ENCODE assay signal across 23 cellular contexts in the genomic region with DNA sequence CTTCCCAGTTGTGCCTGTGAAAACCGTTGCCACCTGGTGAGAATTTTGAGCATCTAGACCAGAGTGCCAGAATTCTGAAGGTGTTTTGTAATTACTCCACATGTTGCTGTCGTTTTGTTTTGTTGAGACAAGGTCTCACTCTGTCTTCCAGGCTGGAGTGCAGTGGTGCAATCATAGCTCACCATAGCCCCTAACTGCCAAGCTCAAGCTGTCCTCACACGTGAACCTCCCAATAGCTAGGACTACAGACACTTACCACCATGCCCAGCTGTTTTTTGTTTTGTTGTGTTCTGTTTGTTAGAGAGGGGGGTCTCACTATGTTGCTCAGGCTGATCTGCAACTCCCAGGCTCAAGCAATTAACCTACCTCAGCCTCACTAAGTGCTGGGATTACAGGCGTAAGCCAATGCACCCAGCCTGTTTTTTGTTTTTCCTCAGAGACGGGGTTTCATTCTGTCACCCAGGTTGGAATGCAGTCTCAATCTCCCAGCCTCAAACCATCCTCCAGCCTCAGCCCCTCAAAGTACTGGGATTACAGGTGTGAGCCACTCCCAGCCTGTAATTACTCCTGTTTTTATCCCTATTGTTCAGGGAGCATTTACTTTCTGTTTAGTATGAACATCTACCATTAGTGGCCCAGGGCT.
DNase-seq lines count a peak whose midpoint lies in the region; ATAC-seq, FAIRE-seq and TF ChIP-seq lines count a peak whose summit lies in the region.
"Had no signal": no experiment of that assay in that cellular context is flagged by ENCODE, and none has a peak within 500 bp of the region (broad histone marks: within the 10 kb centered on the region; RNA-seq: fewer than 3 reads in every experiment).

No MANE protein-coding gene starts in this region.

- no peak for TF ChIP-seq RAD21 in H1 (IDR thresholded peaks at IDR 0.05 in 1 of 2, conservative IDR thresholded peaks at IDR 0.05 in 1 of 2; ENCODE audit: low read depth in 2 of 2, low read length in 2 of 2)

- H3K79me2 ChIP-seq in H1 (ENCODE audit: control insufficient read depth in 1 of 2, insufficient read depth in 2 of 2, low read length in 2 of 2): no peaks in the 10 kb centered on the region

- H4K20me1 ChIP-seq in H1 (replicated peaks in 1 of 2; ENCODE audit: control insufficient read depth in 1 of 2, insufficient read depth in 2 of 2, low read length in 2 of 2): no peaks in the 10 kb centered on the region

- H3K27ac ChIP-seq in left ventricle myocardium inferior (replicated peaks) (peak overlapping the region; percentile 41), H1 (ENCODE audit: low read depth, low read length) (no peak overlapping the region), aorta (ENCODE audit: low read depth in 1 of 2, low read length in 2 of 2) (peak overlapping the region; percentile 65 to 98)
- H3K27ac ChIP-seq: pancreas, VCaP had no signal

- POLR2A ChIA-PET in H1 (lab: Charles Lee; ENCODE audit: partially characterized antibody): no interaction called here

- H4K5ac ChIP-seq in H1 (ENCODE audit: insufficient read length, low read depth, low read length): no peak overlapping the region

- H3K23me2 ChIP-seq in H1 (ENCODE audit: low read depth, low read length): no peaks in the 10 kb centered on the region

- FAIRE-seq in H1 (lab: Jason Lieb, UNC): no peak
- FAIRE-seq in RCC 7860 (lab: Jason Lieb, UNC): no peak
- FAIRE-seq: pancreas had no signal

- no peak for DNase-seq in left ventricle myocardium inferior
- DNase-seq in Right ventricle myocardium inferior (ENCODE audit: missing footprints): no peak
- no peak for DNase-seq in H1 (ENCODE audit: low read depth in 1 of 2, low spot score in 2 of 2)
- no peak for DNase-seq in mucosa of descending colon
- no peak for DNase-seq in aorta
- DNase-seq in NCI-H226: no peak
- DNase-seq in retina: no peak
- no peak for DNase-seq in RCC 7860 (ENCODE audit: low spot score)
- DNase-seq: ACHN; activated CD4-positive, alpha-beta T cell treated with anti-CD3 and anti-CD28 coated beads, Interleukin-2, amount 50 U/mL, for 48 hours; activated T-cell treated with anti-CD3 and anti-CD28 coated beads for 4 hours; amygdala; CD8-positive, alpha-beta T cell; effector memory CD4-positive, alpha-beta T cell; head of caudate nucleus; immature natural killer cell; NCI-H1694 treated with DMSO at 0.1 percent for 48 hours; NCI-H446; pancreas; SIG-M5; stimulated activated CD4-positive, alpha-beta T cell treated with anti-CD3 and anti-CD28 coated beads, Interleukin-4, amount 100 ng/mL, for 4 hours had no signal

- peak overlapping the region; percentile 1; the same call in 1 of the 2 replicates for H2BK5ac ChIP-seq in H1 (ENCODE audit: low read depth, low read length)

- no peak overlapping the region for H2BK12ac ChIP-seq in H1 (ENCODE audit: low read depth, low read length)

- no peak overlapping the region for H3K4me3 ChIP-seq in left ventricle myocardium inferior
- no peak overlapping the region for H3K4me3 ChIP-seq in H1 (ENCODE audit: extremely low read depth in 1 of 4, insufficient read depth in 2 of 4, low read depth in 3 of 4, low read length in 4 of 4)
- no peak overlapping the region for H3K4me3 ChIP-seq in mucosa of descending colon
- no peak overlapping the region for H3K4me3 ChIP-seq in aorta (ENCODE audit: low read length in 2 of 2)
- H3K4me3 ChIP-seq: HAP-1, pancreas had no signal

- CTCF ChIA-PET in H1 (lab: Charles Lee; ENCODE audit: partially characterized antibody): interaction anchor here (1.1 kb wide), 1 partner anchor 15 kb away, joined by 5 read pairs; no protein-coding TSS in a partner anchor

- no peak overlapping the region for H3K56ac ChIP-seq in H1 (replicated peaks; ENCODE audit: insufficient read length, low read depth, low read length)

- intact Hi-C loops in left ventricle myocardium inferior (cut with micrococcal nuclease) (no loop called here), Right ventricle myocardium inferior (cut with DNase I) (no loop called here), mucosa of descending colon (cut with DNase I, micrococcal nuclease) (no loop called here), aorta (cut with DNase I) (no loop called here)

- H3K36me3 ChIP-seq in left ventricle myocardium inferior (peaks cover 18% of the 10 kb centered on the region), H1 (ENCODE audit: control insufficient read depth in 2 of 4, insufficient read depth in 4 of 4, low read length in 3 of 4) (no peaks in the 10 kb centered on the region), mucosa of descending colon (ENCODE audit: low read depth) (no peaks in the 10 kb centered on the region), aorta (ENCODE audit: control insufficient read depth in 1 of 2, insufficient read depth in 2 of 2, low read length in 1 of 2) (peaks cover 0 to under 1% of the 10 kb centered on the region in 2 donors)
- H3K36me3 ChIP-seq: HAP-1, pancreas had no signal

- H2AFZ ChIP-seq in H1 (ENCODE audit: low read length): no peak overlapping the region

- H2BK120ac ChIP-seq in H1 (replicated peaks; ENCODE audit: low read depth, low read length): no peak overlapping the region

- no peak overlapping the region; the same call in 1 of the 2 replicates for H3K18ac ChIP-seq in H1 (ENCODE audit: extremely low read depth, low read length)

- peak overlapping the region; percentile 42; the same call in 1 of the 2 replicates for H2AK5ac ChIP-seq in H1 (ENCODE audit: low read depth, low read length)

- TF ChIP-seq POLR2A in H1 (IDR thresholded peaks at IDR 0.05; ENCODE audit: control extremely low read depth in 1 of 2, low read depth in 2 of 2, low read length in 2 of 2): no peak

- H3K4ac ChIP-seq in H1 (replicated peaks; ENCODE audit: insufficient read length, low read depth, low read length): no peak overlapping the region

- TF ChIP-seq EP300 in H1 (IDR thresholded peaks at IDR 0.05; ENCODE audit: borderline replicate concordance in 1 of 2, low read depth in 2 of 2, low read length in 2 of 2): no peak

- no peak overlapping the region for H2BK15ac ChIP-seq in H1 (ENCODE audit: low read length)

- H4K8ac ChIP-seq in H1 (ENCODE audit: extremely low read depth, insufficient read depth, low read length): no peak overlapping the region

- H3K4me1 ChIP-seq in left ventricle myocardium inferior (peaks cover 98% of the 10 kb centered on the region), H1 (replicated peaks in 1 of 4; ENCODE audit: control insufficient read depth in 3 of 4, insufficient read depth in 4 of 4, low read length in 3 of 4) (peaks cover 0 to 13% (median 8%) of the 10 kb centered on the region in 4 experiments; a peak in 4 of 7 replicates), mucosa of descending colon (ENCODE audit: low read depth) (peaks cover 2% of the 10 kb centered on the region), aorta (ENCODE audit: control insufficient read depth in 1 of 2, insufficient read depth in 2 of 2, low read length in 2 of 2) (peaks cover 9 to 19% of the 10 kb centered on the region in 2 donors)
- H3K4me1 ChIP-seq: HAP-1 had no signal

- H3K9ac ChIP-seq in H1 (replicated peaks in 1 of 4; ENCODE audit: extremely low read depth in 1 of 4, low read depth in 3 of 4, low read length in 3 of 4): no peak overlapping the region

- H3K9me3 ChIP-seq in left ventricle myocardium inferior (replicated peaks): no peaks in the 10 kb centered on the region
- no peaks in the 10 kb centered on the region for H3K9me3 ChIP-seq in H1 (ENCODE audit: insufficient read depth in 2 of 2, low read depth in 1 of 2, low read length in 1 of 2)
- H3K9me3 ChIP-seq in mucosa of descending colon: no peaks in the 10 kb centered on the region
- no peaks in the 10 kb centered on the region for H3K9me3 ChIP-seq in aorta (ENCODE audit: control insufficient read depth, low read length)
- H3K9me3 ChIP-seq: HAP-1, pancreas had no signal

- H3K79me1 ChIP-seq in H1 (ENCODE audit: low read depth, low read length): peaks cover 2% of the 10 kb centered on the region; the same call in 1 of the 2 replicates

- 78% methylated on average over 5 of the region's 5 CpGs; no CpG with 5 or more reads in 1 of the 2 experiments for WGBS in H1 (ENCODE audit: extremely low coverage in 1 of 2, insufficient coverage in 1 of 2, insufficient read length in 1 of 2, insufficient replicate concordance in 2 of 2, low coverage in 1 of 2, low lambda C conversion rate in 2 of 2, missing lambda C conversion rate in 1 of 2), 2 experiments
- WGBS in aorta, 2 donors: 5 to 12% methylated on average over 5 of the region's 5 CpGs

- H2BK20ac ChIP-seq in H1 (ENCODE audit: low read length): no peak overlapping the region

- no peak overlapping the region for H3K23ac ChIP-seq in H1 (ENCODE audit: insufficient read length)

- no peak overlapping the region; a peak in 1 of 4 replicates for H3K4me2 ChIP-seq in H1 (ENCODE audit: insufficient read depth in 1 of 2, low read depth in 2 of 2, low read length in 2 of 2)

- ATAC-seq in Right ventricle myocardium inferior (no peak), mucosa of descending colon (peak; percentile 11), aorta (ENCODE audit: low FRiP score) (no peak)
- ATAC-seq: CD8-positive, alpha-beta T cell; pancreas had no signal

- TF ChIP-seq CTCF in left ventricle myocardium inferior (IDR thresholded peaks at IDR 0.05; ENCODE audit: borderline replicate concordance) (no peak), H1 (IDR thresholded peaks at IDR 0.05; ENCODE audit: control extremely low read depth in 1 of 3, insufficient read depth in 1 of 3, low read depth in 1 of 3, low read length in 3 of 3) (no peak), mucosa of descending colon (IDR thresholded peaks at IDR 0.05) (no peak)

- no peak overlapping the region for H4K91ac ChIP-seq in H1 (replicated peaks; ENCODE audit: insufficient read length, low read length)

- H3K14ac ChIP-seq in H1 (ENCODE audit: insufficient read length): no peak overlapping the region

- H3K27me3 ChIP-seq in left ventricle myocardium inferior (ENCODE audit: low read depth): no peaks in the 10 kb centered on the region
- no peaks in the 10 kb centered on the region for H3K27me3 ChIP-seq in H1 (replicated peaks in 1 of 4; ENCODE audit: control insufficient read depth in 3 of 4, extremely low read depth in 1 of 4, insufficient read depth in 3 of 4, low read length in 3 of 4)
- no peaks in the 10 kb centered on the region for H3K27me3 ChIP-seq in aorta (ENCODE audit: control insufficient read depth in 1 of 2, insufficient read depth in 2 of 2, low read length in 1 of 2)
- H3K27me3 ChIP-seq: pancreas had no signal

TF ChIP-seq in H1, 55 proteins besides CTCF, POLR2A, EP300 and RAD21 (continues in another document):
- no peak for TF ChIP-seq CTBP2 (IDR thresholded peaks at IDR 0.05; ENCODE audit: borderline replicate concordance, insufficient read depth, insufficient read length, low read length)
- TF ChIP-seq RXRA (IDR thresholded peaks at IDR 0.05; ENCODE audit: insufficient read depth, low read depth, low read length): no peak
- no peak for TF ChIP-seq RFX5 (IDR thresholded peaks at IDR 0.05; ENCODE audit: borderline replicate concordance, low read depth, low read length)
- TF ChIP-seq MAFK (IDR thresholded peaks at IDR 0.05; ENCODE audit: low read depth, low read length): no peak
- no peak for TF ChIP-seq PHF8 (conservative IDR thresholded peaks at IDR 0.05; ENCODE audit: low read depth, low read length)
